Comparison of ENCODE assay signal across 27 cellular contexts in genomic region chr16:51049678-51050378, GRCh38.
DNase-seq lines count a peak whose midpoint lies in the region; ATAC-seq and TF ChIP-seq lines count a peak whose summit lies in the region.
"Had no signal": no experiment of that assay in that cellular context is flagged by ENCODE, and none has a peak within 500 bp of the region (broad histone marks: within the 10 kb centered on the region; RNA-seq: fewer than 3 reads in every experiment).

No MANE protein-coding gene starts in this region.

- H3K9ac ChIP-seq in HCT116 (ENCODE audit: low read length) (no peak overlapping the region), mammary epithelial cell (ENCODE audit: insufficient read depth, low read length) (no peak overlapping the region)

- BruUV-seq in HCT116 (replicated peaks; lab: Mats Ljungman, UMichigan) (no TSS peak), mammary epithelial cell (replicated peaks; lab: Mats Ljungman, UMichigan) (no TSS peak)

- H3K27ac ChIP-seq in HCT116 (ENCODE audit: low read depth, low read length): no peak overlapping the region
- H3K27ac ChIP-seq in mammary epithelial cell (ENCODE audit: insufficient read depth, low read depth, low read length): no peak overlapping the region
- no peak overlapping the region for H3K27ac ChIP-seq in upper lobe of left lung
- H3K27ac ChIP-seq: colonic mucosa, thoracic aorta had no signal

- dilution Hi-C loops in mammary epithelial cell (cut with HindIII; ENCODE audit: low sequenced_read_pairs): loop anchor here (5.0 kb wide), 1 partner anchor 63 kb away; no protein-coding TSS in a partner anchor

- no peak overlapping the region for H3K4me3 Mint-ChIP-seq in HFFc6
- H3K4me3 Mint-ChIP-seq: activated CD4-positive, alpha-beta T cell treated with anti-CD3 and anti-CD28 coated beads for 36 hours; activated naive CD8-positive, alpha-beta T cell; CD8-positive, alpha-beta memory T cell; IgD-negative memory B cell had no signal

- POLR2A ChIA-PET in HCT116 (lab: Charles Lee): no interaction called here

- TF ChIP-seq CTCF in HCT116 (IDR thresholded peaks at IDR 0.05 in 2 of 3, conservative IDR thresholded peaks at IDR 0.05 in 1 of 3; ENCODE audit: borderline replicate concordance in 1 of 3, insufficient read depth in 1 of 3, low read depth in 2 of 3, low read length in 2 of 3) (no peak; a peak in 1 of 6 replicates), mammary epithelial cell (conservative IDR thresholded peaks at IDR 0.05 in 1 of 2, IDR thresholded peaks at IDR 0.05 in 1 of 2; ENCODE audit: extremely low read depth in 1 of 2, insufficient read depth in 1 of 2, low read depth in 1 of 2, low read length in 2 of 2) (peak; percentile 3 to 27), upper lobe of left lung (IDR thresholded peaks at IDR 0.05) (no peak), HFFc6 (IDR thresholded peaks at IDR 0.05) (no peak)

- H2AFZ ChIP-seq in HCT116 (ENCODE audit: low read depth, low read length, poor library complexity, severe bottlenecking): no peak overlapping the region
- no peak overlapping the region for H2AFZ ChIP-seq in mammary epithelial cell (ENCODE audit: low read depth, low read length)

- H3K4me1 Mint-ChIP-seq in HFFc6 (ENCODE audit: low read depth): peaks cover 13% of the 10 kb centered on the region; the same call in 1 of the 2 replicates
- H3K4me1 Mint-ChIP-seq: activated CD4-positive, alpha-beta T cell treated with anti-CD3 and anti-CD28 coated beads for 36 hours; CD8-positive, alpha-beta memory T cell; IgD-negative memory B cell had no signal

- H3K79me2 ChIP-seq in HCT116 (ENCODE audit: insufficient read depth, low read length): no peaks in the 10 kb centered on the region
- H3K79me2 ChIP-seq in mammary epithelial cell (ENCODE audit: insufficient read depth, low read length): no peaks in the 10 kb centered on the region

- no peaks in the 10 kb centered on the region for H3K9me3 ChIP-seq in HCT116 (ENCODE audit: control insufficient read depth in 1 of 2, insufficient read depth in 1 of 2, low read depth in 1 of 2, low read length in 2 of 2)
- H3K9me3 ChIP-seq in mammary epithelial cell (replicated peaks; ENCODE audit: insufficient read depth, low read length): no peaks in the 10 kb centered on the region
- H3K9me3 ChIP-seq in upper lobe of left lung: no peaks in the 10 kb centered on the region
- H3K9me3 ChIP-seq: BE2C, colonic mucosa, thoracic aorta had no signal

- no peak overlapping the region for H3K27ac Mint-ChIP-seq in HFFc6
- H3K27ac Mint-ChIP-seq: activated CD4-positive, alpha-beta T cell treated with anti-CD3 and anti-CD28 coated beads for 36 hours; activated naive CD8-positive, alpha-beta T cell; CD8-positive, alpha-beta memory T cell had no signal

- intact Hi-C loops in HCT116 (cut with micrococcal nuclease): no loop called here
- intact Hi-C loops in mammary epithelial cell (cut with micrococcal nuclease): loop anchor here (1.0 kb wide), 1 partner anchor 244 kb away; no protein-coding TSS in a partner anchor

- TF ChIP-seq RAD21 in HCT116 (IDR thresholded peaks at IDR 0.05; ENCODE audit: low read depth): 0 out of 2 replicates have a peak, but pooled peaks have one; percentile 11

- RAD21 ChIA-PET in HCT116 (lab: Charles Lee; ENCODE audit: low non-redundant PET in 1 of 2, low total read pairs in 2 of 2, uncharacterized antibody in 2 of 2, unreplicated experiment in 2 of 2): no interaction called here

- peaks cover 0 to 9% of the 10 kb centered on the region in 2 experiments; a peak in 2 of 4 replicates for H3K4me1 ChIP-seq in HCT116 (ENCODE audit: control insufficient read depth in 1 of 2, insufficient read depth in 2 of 2, low read length in 2 of 2)
- H3K4me1 ChIP-seq in mammary epithelial cell (ENCODE audit: insufficient read depth, low read length): no peaks in the 10 kb centered on the region
- no peaks in the 10 kb centered on the region for H3K4me1 ChIP-seq in upper lobe of left lung
- H3K4me1 ChIP-seq: BE2C, colonic mucosa had no signal

- TF ChIP-seq EP300 in upper lobe of left lung (IDR thresholded peaks at IDR 0.05): no peak

- 91% methylated on average over 3 of the region's 3 CpGs for WGBS in mammary epithelial cell (ENCODE audit: low coverage, missing lambda C conversion rate)
- 71 to 74% methylated on average over 3 of the region's 3 CpGs for WGBS in upper lobe of left lung, 2 donors

- H3K36me3 ChIP-seq in HCT116 (ENCODE audit: control insufficient read depth in 1 of 2, insufficient read depth in 2 of 2, low read length in 2 of 2): no peaks in the 10 kb centered on the region
- H3K36me3 ChIP-seq in mammary epithelial cell (ENCODE audit: insufficient read depth, low read length): no peaks in the 10 kb centered on the region
- H3K36me3 ChIP-seq in upper lobe of left lung: no peaks in the 10 kb centered on the region
- H3K36me3 ChIP-seq: BE2C, colonic mucosa, thoracic aorta had no signal

- H3K27me3 Mint-ChIP-seq in HFFc6 (ENCODE audit: insufficient read depth): peaks cover 5% of the 10 kb centered on the region; the same call in 1 of the 2 replicates

- peaks cover 5% of the 10 kb centered on the region; the same call in 1 of the 2 replicates for H3K9me3 Mint-ChIP-seq in HFFc6

- TF ChIP-seq POLR2A in HCT116 (IDR thresholded peaks at IDR 0.05; ENCODE audit: borderline replicate concordance, extremely low read depth, insufficient read depth, insufficient read length) (no peak), upper lobe of left lung (IDR thresholded peaks at IDR 0.05) (no peak)

- DNase-seq in ACHN: peak; percentile 23
- no peak for DNase-seq in HCT116 (ENCODE audit: low read depth, low spot score)
- no peak for DNase-seq in mammary epithelial cell
- peak; percentile 22 for DNase-seq in midbrain (lab: John Stamatoyannopoulos, UW)
- no peak for DNase-seq in HuH-7 (ENCODE audit: low spot score)
- no peak for DNase-seq in upper lobe of left lung
- DNase-seq in HFFc6: no peak
- DNase-seq: activated CD4-positive, alpha-beta T cell treated with anti-CD3 and anti-CD28 coated beads for 36 hours; activated CD8-positive, alpha-beta memory T cell treated with anti-CD3 and anti-CD28 coated beads for 24 hours; activated effector memory CD4-positive, alpha-beta T cell treated with Interleukin-2 at 50 U/mL for 16 hours; anterior cingulate cortex; BE2C; CD8-positive, alpha-beta memory T cell; colonic mucosa; effector CD8-positive, alpha-beta T cell; erythroblast; head of caudate nucleus; mesendoderm; NCI-H2081 treated with DMSO at 0.1 percent for 48 hours; NCI-H345; stimulated activated naive CD8-positive, alpha-beta T cell treated with anti-CD3 and anti-CD28 coated beads, Interleukin-15, Interleukin-2, amounts not matched to agents 100 U/mL and 50 U/mL, for 24 hours; T-helper 2 cell had no signal

- H4K20me1 ChIP-seq in HCT116 (ENCODE audit: insufficient read depth) (no peaks in the 10 kb centered on the region), mammary epithelial cell (ENCODE audit: insufficient read depth, low read length) (no peaks in the 10 kb centered on the region)

- in situ Hi-C loops in ACHN (cut with HindIII; ENCODE audit: low pct_ligation_motif_present, low pct_unique_long_range_greater_than_20kb, low sequenced_read_pairs) (no loop called here), mammary epithelial cell (cut with MboI; ENCODE audit: low sequenced_read_pairs in 2 of 2) (no loop called here)

- peaks cover 8% of the 10 kb centered on the region; the same call in 1 of the 2 replicates for H3K27me3 ChIP-seq in HCT116 (ENCODE audit: insufficient read depth, low read length)
- no peaks in the 10 kb centered on the region for H3K27me3 ChIP-seq in mammary epithelial cell (ENCODE audit: insufficient read depth, low read length)
- H3K27me3 ChIP-seq in upper lobe of left lung: no peaks in the 10 kb centered on the region
- H3K27me3 ChIP-seq: BE2C, colonic mucosa had no signal

- no peaks in the 10 kb centered on the region for H3K9me2 ChIP-seq in HCT116 (ENCODE audit: insufficient read depth)

- ATAC-seq in HCT116 (no peak), HG02852 (IDR thresholded peaks at IDR 0.05; ENCODE audit: unreplicated experiment) (no peak), upper lobe of left lung (ENCODE audit: low FRiP score in 2 of 2) (no peak)
- ATAC-seq: activated CD4-positive, alpha-beta T cell treated with anti-CD3 and anti-CD28 coated beads for 36 hours; SK-N-SH treated with all-trans-retinoic acid at 6 μM for 48 hours; stimulated activated naive CD8-positive, alpha-beta T cell treated with anti-CD3 and anti-CD28 coated beads, Interleukin-15, Interleukin-2, amounts not matched to agents 100 U/mL and 50 U/mL, for 24 hours had no signal

- H3K4me3 ChIP-seq in HCT116 (replicated peaks in 1 of 2; ENCODE audit: low read depth in 1 of 2, low read length in 2 of 2) (no peak overlapping the region), mammary epithelial cell (replicated peaks in 1 of 3; ENCODE audit: insufficient read depth in 1 of 3, low read depth in 2 of 3, low read length in 3 of 3) (no peak overlapping the region), upper lobe of left lung (no peak overlapping the region)
- H3K4me3 ChIP-seq: colonic mucosa, thoracic aorta had no signal

- H3K4me2 ChIP-seq in HCT116 (ENCODE audit: low read length) (no peak overlapping the region), mammary epithelial cell (ENCODE audit: insufficient read depth, low read depth, low read length) (no peak overlapping the region)

- CTCF ChIA-PET in HCT116 (lab: Charles Lee): interaction anchor here (0.6 to 0.8 kb wide), 2 partner anchors 243 kb away, joined by 3 read pairs; no protein-coding TSS in a partner anchor
- CTCF ChIA-PET in mammary epithelial cell (lab: Charles Lee; ENCODE audit: low non-redundant PET): interaction anchor here (0.7 kb wide), 1 partner anchor 243 kb away, joined by 5 read pairs; no protein-coding TSS in a partner anchor

- no peaks in the 10 kb centered on the region for H3K36me3 Mint-ChIP-seq in HFFc6 (ENCODE audit: low read depth)
- H3K36me3 Mint-ChIP-seq: activated naive CD8-positive, alpha-beta T cell; CD8-positive, alpha-beta memory T cell; IgD-negative memory B cell had no signal

TF ChIP-seq in HCT116, 20 proteins besides CTCF, POLR2A, EP300 and RAD21 (continues in another document):
- no peak for TF ChIP-seq MAX (IDR thresholded peaks at IDR 0.05)

Comparison
In these comparisons a context has a peak if more than half of its experiments do, and no peak if none do; other contexts are left out.
1. DNase-seq: peak in ACHN (single experiment) and midbrain (single experiment); none in HCT116 (single experiment), mammary epithelial cell (single experiment), HuH-7 (single experiment), upper lobe of left lung (0 of 2) and HFFc6 (single experiment).
2. CTCF ChIP-seq: peak in mammary epithelial cell (2 of 2); none in HCT116 (0 of 3), upper lobe of left lung (0 of 6) and HFFc6 (single experiment).